In genomic region chr11:108558222-108558621, GRCh38 we compare ENCODE assay signal across 14 cellular contexts. TPM values are rescaled to one million over a fixed set of nuclear protein-coding genes. Genes with fewer than 3 reads are reported as not detected.
DNase-seq lines count a peak whose midpoint lies in the region; ATAC-seq and TF ChIP-seq lines count a peak whose summit lies in the region.
"Had no signal": no experiment of that assay in that cellular context is flagged by ENCODE, and none has a peak within 500 bp of the region (broad histone marks: within the 10 kb centered on the region; RNA-seq: fewer than 3 reads in every experiment).

No MANE protein-coding gene starts in this region.

- peaks cover 46% of the 10 kb centered on the region for H3K4me1 Mint-ChIP-seq in progenitor cell of endocrine pancreas (ENCODE audit: low read depth)

- no peaks in the 10 kb centered on the region for H3K27me3 ChIP-seq in vagina

- peaks cover 7% of the 10 kb centered on the region for H3K4me1 ChIP-seq in vagina

- H3K4me3 ChIP-seq in vagina: no peak overlapping the region

- no peak for TF ChIP-seq CTCF in progenitor cell of endocrine pancreas (IDR thresholded peaks at IDR 0.05; ENCODE audit: unreplicated experiment)
- no peak for TF ChIP-seq CTCF in vagina (IDR thresholded peaks at IDR 0.05)

- H3K27me3 Mint-ChIP-seq in progenitor cell of endocrine pancreas: no peaks in the 10 kb centered on the region

- H3K9me3 Mint-ChIP-seq in progenitor cell of endocrine pancreas (ENCODE audit: low read depth): no peaks in the 10 kb centered on the region
- H3K9me3 Mint-ChIP-seq: stimulated activated effector memory CD8-positive, alpha-beta T cell treated with anti-CD3 and anti-CD28 coated beads, Interleukin-12 subunit alpha, Interleukin-12 subunit beta, amount 100 ng/mL, for 72 hours had no signal

- no peak overlapping the region for H3K4me3 Mint-ChIP-seq in progenitor cell of endocrine pancreas (ENCODE audit: low read depth)
- H3K4me3 Mint-ChIP-seq: stimulated activated effector memory CD8-positive, alpha-beta T cell treated with anti-CD3 and anti-CD28 coated beads, Interleukin-12 subunit alpha, Interleukin-12 subunit beta, amount 100 ng/mL, for 72 hours had no signal

- peaks cover 8% of the 10 kb centered on the region for H3K36me3 Mint-ChIP-seq in progenitor cell of endocrine pancreas (ENCODE audit: insufficient read depth)
- H3K36me3 Mint-ChIP-seq: stimulated activated effector memory CD8-positive, alpha-beta T cell treated with anti-CD3 and anti-CD28 coated beads, Interleukin-12 subunit alpha, Interleukin-12 subunit beta, amount 100 ng/mL, for 72 hours had no signal

- no peaks in the 10 kb centered on the region for H3K36me3 ChIP-seq in vagina

- no peak overlapping the region for H3K27ac ChIP-seq in vagina
- H3K27ac ChIP-seq: SK-N-MC had no signal

- intact Hi-C loops in vagina (cut with DNase I): no loop called here

- ATAC-seq in GM18907 (IDR thresholded peaks at IDR 0.05; ENCODE audit: unreplicated experiment): peak; percentile 91
- peak; percentile 81 for ATAC-seq in GM21723 (IDR thresholded peaks at IDR 0.05; ENCODE audit: unreplicated experiment)
- ATAC-seq in HG03159 (IDR thresholded peaks at IDR 0.05; ENCODE audit: unreplicated experiment): peak; percentile 72
- ATAC-seq: stimulated activated effector memory CD8-positive, alpha-beta T cell treated with anti-CD3 and anti-CD28 coated beads, Interleukin-12 subunit alpha, Interleukin-12 subunit beta, amount 100 ng/mL, for 72 hours had no signal

- DNase-seq in progenitor cell of endocrine pancreas (ENCODE audit: low spot score, unreplicated experiment): no peak
- DNase-seq in NCI-H2227 treated with DMSO at 0.1 percent for 48 hours (lab: John Stamatoyannopoulos, UW): no peak
- no peak for DNase-seq in vagina (ENCODE audit: extremely low spot score in 2 of 2)
- DNase-seq in dermis blood vessel endothelial cell: no peak
- DNase-seq: activated CD4-positive, CD25-positive, alpha-beta regulatory T cell treated with anti-CD3 and anti-CD28 coated beads, Interleukin-2, amount 50 U/mL, for 72 hours; activated effector memory CD4-positive, alpha-beta T cell treated with anti-CD3 and anti-CD28 coated beads, Interleukin-2, amount 50 U/mL, for 16 hours; mesendoderm; NCI-H146; posterior cingulate gyrus had no signal

- peak overlapping the region; percentile 42 for H3K27ac Mint-ChIP-seq in progenitor cell of endocrine pancreas
- H3K27ac Mint-ChIP-seq: stimulated activated effector memory CD8-positive, alpha-beta T cell treated with anti-CD3 and anti-CD28 coated beads, Interleukin-12 subunit alpha, Interleukin-12 subunit beta, amount 100 ng/mL, for 72 hours had no signal

- TF ChIP-seq POLR2A in vagina (IDR thresholded peaks at IDR 0.05): no peak

- H3K9me3 ChIP-seq in vagina: no peaks in the 10 kb centered on the region

RNA-seq across cellular contexts. Expression of gene EXPH5, which starts 35.3 kb away (rescaled TPM):
- total RNA-seq in progenitor cell of endocrine pancreas (32.8 and 35.0 TPM in 2 replicates), vagina (16.7 TPM), dermis blood vessel endothelial cell (under 0.01 and 0.09 TPM in 2 replicates)

Comparison
In these comparisons a context has a peak if more than half of its experiments do, and no peak if none do; other contexts are left out.
1. RNA of gene EXPH5, which starts 35.3 kb away (total RNA-seq): 32.8 to 35.0 TPM in progenitor cell of endocrine pancreas and 16.7 TPM in vagina (single experiment); under 0.01 to 0.09 TPM in dermis blood vessel endothelial cell; every median in the first group is over 10 times any median in the second.
2. Peak in every context shown above with its lines, with median percentiles within 50 percentile points of each other: ATAC-seq.